Comparison of ENCODE assay signal across 8 cellular contexts in genomic region chrX:91770619-91771488, GRCh38. TPM values are rescaled to one million over a fixed set of nuclear protein-coding genes. Genes with fewer than 3 reads are reported as not detected.
A peak's percentile ranks its signal among the peaks of the same experiment; 100 is the strongest.
DNase-seq lines count a peak whose midpoint lies in the region; ATAC-seq and TF ChIP-seq lines count a peak whose summit lies in the region.
"Not testable (repeated sequence)": the region's sequence is repeated elsewhere in the genome, so short reads cannot be mapped to it uniquely, and the experiment has no call there.

No MANE protein-coding gene starts in this region.

- H3K4me1 Mint-ChIP-seq in naive B cell, result not testable (repeated sequence)

- ATAC-seq in GM19025 (IDR thresholded peaks at IDR 0.05; ENCODE audit: low read depth, unreplicated experiment) (peak; percentile 99), GM21723 (IDR thresholded peaks at IDR 0.05; ENCODE audit: unreplicated experiment) (peak; percentile 98), HG03045 (IDR thresholded peaks at IDR 0.05; ENCODE audit: unreplicated experiment) (peak; percentile 100), esophagus mucosa (peak; percentile 35), naive B cell (ENCODE audit: low read depth in 2 of 2) (peak; percentile 37 to 64)
- peak; percentile 81 to 83 for ATAC-seq in activated CD4-positive, CD25-positive, alpha-beta regulatory T cell treated with anti-CD3 and anti-CD28 coated beads, Interleukin-2, amount 50 U/mL, for 24 hours

- not testable (repeated sequence) for H3K9me3 Mint-ChIP-seq in naive B cell

- H3K36me3 Mint-ChIP-seq in naive B cell, result not testable (repeated sequence)

- peak overlapping the region in 2 of 8 donors; percentile 36 to 44 for H3K4me3 Mint-ChIP-seq in naive B cell

- H3K27ac ChIP-seq in C4-2B, result not testable (repeated sequence)

- TF ChIP-seq CTCF in C4-2B (conservative IDR thresholded peaks at IDR 0.05), result peak; percentile 28

- peak; percentile 1 for DNase-seq in HT-29 (ENCODE audit: low spot score)
- not testable (repeated sequence) for DNase-seq in naive B cell

- H3K27me3 Mint-ChIP-seq in naive B cell, result not testable (repeated sequence)

- not testable (repeated sequence) for H3K27ac Mint-ChIP-seq in naive B cell

RNA-seq across cellular contexts. Expression of gene PCDH11X, which starts 8.3 kb away (rescaled TPM):
- total RNA-seq in HT-29 (2014; rRNA removed; shearing (Covaris generic)), result not detected in 2 replicates
- total RNA-seq in esophagus mucosa, result not detected
- not detected for polyA plus RNA-seq in naive B cell (ENCODE audit: low read depth in 6 of 6)

Comparison
In these comparisons a context has a peak if more than half of its experiments do, and no peak if none do; other contexts are left out.
1. ATAC-seq: peak in every context shown above with its lines; median percentile 100 in HG03045; 99 in GM19025; 98 in GM21723; 82 in activated CD4-positive, CD25-positive, alpha-beta regulatory T cell treated with anti-CD3 and anti-CD28 coated beads, Interleukin-2, amount 50 U/mL, for 24 hours; 50 in naive B cell; 35 in esophagus mucosa.